12 cellular contexts compared by ENCODE assay signal in genomic region chr17:40074175-40074512, GRCh38. TPM values are rescaled to one million over a fixed set of nuclear protein-coding genes. Genes with fewer than 3 reads are reported as not detected.
DNase-seq lines count a peak whose midpoint lies in the region; ATAC-seq and TF ChIP-seq lines count a peak whose summit lies in the region.
"Had no signal": no experiment of that assay in that cellular context is flagged by ENCODE, and none has a peak within 500 bp of the region (broad histone marks: within the 10 kb centered on the region; RNA-seq: fewer than 3 reads in every experiment).

No MANE protein-coding gene starts in this region.

- H3K9ac ChIP-seq in mesenchymal stem cell (ENCODE audit: low read length) (no peak overlapping the region), stomach smooth muscle (ENCODE audit: low read length in 2 of 2) (no peak overlapping the region)

- H3K9me2 ChIP-seq in OCI-LY7 (ENCODE audit: insufficient read depth, low read length): no peaks in the 10 kb centered on the region

- H2BK15ac ChIP-seq in mesenchymal stem cell (ENCODE audit: low read depth, poor library complexity, severe bottlenecking): no peak overlapping the region

- H3K4me3 ChIP-seq in Caco-2 (ENCODE audit: low read depth, low read length) (no peak overlapping the region), breast epithelium (no peak overlapping the region), mesenchymal stem cell (ENCODE audit: insufficient read depth in 1 of 2, low read depth in 1 of 2, low read length in 2 of 2) (no peak overlapping the region), stomach smooth muscle (ENCODE audit: low read length in 2 of 2) (no peak overlapping the region), OCI-LY7 (ENCODE audit: low read depth, low read length, poor library complexity, severe bottlenecking) (no peak overlapping the region)

- H4K8ac ChIP-seq in mesenchymal stem cell (ENCODE audit: low read length): no peak overlapping the region

- H3K27me3 Mint-ChIP-seq in Caco-2 (ENCODE audit: insufficient read depth, unreplicated experiment): no peaks in the 10 kb centered on the region
- H3K27me3 Mint-ChIP-seq: activated CD4-positive, alpha-beta T cell treated with anti-CD3 and anti-CD28 coated beads for 36 hours had no signal

- no peak overlapping the region for H2BK12ac ChIP-seq in mesenchymal stem cell (ENCODE audit: low read length in 2 of 2)

- no peak overlapping the region for H3K4ac ChIP-seq in mesenchymal stem cell (ENCODE audit: low read depth in 1 of 2, low read length in 2 of 2)

- H3K23ac ChIP-seq in mesenchymal stem cell (ENCODE audit: low read length in 2 of 2): no peak overlapping the region

- no peak for ATAC-seq in activated naive CD4-positive, alpha-beta T cell treated with anti-CD3 and anti-CD28 coated beads, Interleukin-2, amount 50 U/mL, for 72 hours
- ATAC-seq: activated CD4-positive, alpha-beta T cell treated with anti-CD3 and anti-CD28 coated beads for 36 hours had no signal

- H3K79me2 ChIP-seq in OCI-LY7 (ENCODE audit: insufficient read depth, low read depth, low read length): no peaks in the 10 kb centered on the region

- TF ChIP-seq CTCF in Caco-2 (IDR thresholded peaks at IDR 0.05; ENCODE audit: insufficient read depth in 1 of 2, low read depth in 1 of 2, low read length in 1 of 2, severe bottlenecking in 1 of 2, unreplicated experiment in 1 of 2): no peak
- no peak for TF ChIP-seq CTCF in breast epithelium (IDR thresholded peaks at IDR 0.05)
- no peak for TF ChIP-seq CTCF in OCI-LY7 (conservative IDR thresholded peaks at IDR 0.05; ENCODE audit: low read length)

- no peaks in the 10 kb centered on the region for H3K9me3 Mint-ChIP-seq in Caco-2 (ENCODE audit: unreplicated experiment)
- H3K9me3 Mint-ChIP-seq in activated naive CD4-positive, alpha-beta T cell treated with anti-CD3 and anti-CD28 coated beads, Interleukin-2, amount 50 U/mL, for 72 hours: no peaks in the 10 kb centered on the region

- no peak for DNase-seq in Caco-2
- DNase-seq in breast epithelium (ENCODE audit: low spot score in 2 of 2): no peak
- no peak for DNase-seq in mesenchymal stem cell
- DNase-seq in activated naive CD4-positive, alpha-beta T cell treated with anti-CD3 and anti-CD28 coated beads, Interleukin-2, amount 50 U/mL, for 72 hours (ENCODE audit: low spot score in 2 of 2): no peak
- no peak for DNase-seq in T1000 (lab: John Stamatoyannopoulos, UW)
- no peak for DNase-seq in OCI-LY7 (ENCODE audit: low spot score)
- no peak for DNase-seq in NCI-H2029 (lab: John Stamatoyannopoulos, UW)
- DNase-seq: activated CD4-positive, alpha-beta T cell treated with anti-CD3 and anti-CD28 coated beads for 36 hours; GDM1; stimulated activated CD4-positive, alpha-beta T cell treated with anti-CD3 and anti-CD28 coated beads, Interleukin-15, amount 100 ng/mL, for 24 hours; stimulated activated CD8-positive, alpha-beta memory T cell treated with anti-CD3 and anti-CD28 coated beads, Interleukin-4, amount 100 ng/mL, for 48 hours had no signal

- H3K4me1 ChIP-seq in Caco-2 (peaks cover 61% of the 10 kb centered on the region), breast epithelium (peaks cover 53 to 74% of the 10 kb centered on the region in 2 donors), mesenchymal stem cell (ENCODE audit: control insufficient read depth, insufficient read depth, low read depth, low read length) (peaks cover 54% of the 10 kb centered on the region), stomach smooth muscle (ENCODE audit: control insufficient read depth, insufficient read depth, low read length) (peaks cover 81% of the 10 kb centered on the region), OCI-LY7 (ENCODE audit: insufficient read depth, low read length, poor library complexity, severe bottlenecking) (peaks cover 29% of the 10 kb centered on the region)

- BruUV-seq in Caco-2 (replicated peaks; lab: Mats Ljungman, UMichigan): no TSS peak
- no TSS peak for BruUV-seq in OCI-LY7 (replicated peaks; lab: Mats Ljungman, UMichigan)

- H2AK5ac ChIP-seq in mesenchymal stem cell (ENCODE audit: low read length, severe bottlenecking): peak overlapping the region; percentile 3

- no peaks in the 10 kb centered on the region for H3K27me3 ChIP-seq in Caco-2 (replicated peaks; ENCODE audit: control insufficient read depth, insufficient read depth, low read length)
- no peaks in the 10 kb centered on the region for H3K27me3 ChIP-seq in breast epithelium
- H3K27me3 ChIP-seq in mesenchymal stem cell (ENCODE audit: control insufficient read depth in 1 of 2, insufficient read depth in 1 of 2, low read length in 2 of 2): no peaks in the 10 kb centered on the region
- H3K27me3 ChIP-seq in stomach smooth muscle (ENCODE audit: control insufficient read depth in 1 of 2, insufficient read depth in 2 of 2, low read length in 2 of 2): no peaks in the 10 kb centered on the region

- 88% methylated on average over 8 of the region's 8 CpGs for WGBS in mesenchymal stem cell

- H4K20me1 ChIP-seq in OCI-LY7 (ENCODE audit: insufficient read depth, low read length): no peaks in the 10 kb centered on the region

- H3K27ac ChIP-seq in breast epithelium (peak overlapping the region; percentile 94 to 96), mesenchymal stem cell (ENCODE audit: low read length, poor library complexity, severe bottlenecking) (no peak overlapping the region), stomach smooth muscle (ENCODE audit: low read length) (peak overlapping the region; percentile 93), OCI-LY7 (ENCODE audit: low read depth, low read length, poor library complexity, severe bottlenecking) (no peak overlapping the region)

- H3K14ac ChIP-seq in mesenchymal stem cell (ENCODE audit: low read length in 2 of 2): no peak overlapping the region

- no peak overlapping the region for H4K91ac ChIP-seq in mesenchymal stem cell (ENCODE audit: low read length)

- H3K9me3 ChIP-seq in Caco-2 (no peaks in the 10 kb centered on the region), breast epithelium (no peaks in the 10 kb centered on the region), mesenchymal stem cell (ENCODE audit: control insufficient read depth, low read length) (no peaks in the 10 kb centered on the region), stomach smooth muscle (ENCODE audit: control insufficient read depth in 2 of 2, low read length in 2 of 2) (no peaks in the 10 kb centered on the region), OCI-LY7 (ENCODE audit: low read length) (no peaks in the 10 kb centered on the region)

- H3K36me3 ChIP-seq in Caco-2 (ENCODE audit: control insufficient read depth, insufficient read depth, low read length) (peaks cover 3% of the 10 kb centered on the region), breast epithelium (no peaks in the 10 kb centered on the region), mesenchymal stem cell (ENCODE audit: control insufficient read depth in 1 of 2, insufficient read depth in 2 of 2, low read depth in 1 of 2, low read length in 2 of 2) (peaks cover 24 to 35% of the 10 kb centered on the region in 2 experiments), stomach smooth muscle (ENCODE audit: control insufficient read depth in 2 of 2, insufficient read depth in 2 of 2, low read length in 2 of 2) (peaks cover 11 to 24% of the 10 kb centered on the region in 2 donors), OCI-LY7 (ENCODE audit: insufficient read depth, low read length) (no peaks in the 10 kb centered on the region)

- H2BK5ac ChIP-seq in mesenchymal stem cell (ENCODE audit: low read depth, low read length, poor library complexity, severe bottlenecking): no peak overlapping the region

- TF ChIP-seq POLR2A in breast epithelium (IDR thresholded peaks at IDR 0.05): no peak

- no peak overlapping the region for H2BK120ac ChIP-seq in mesenchymal stem cell (ENCODE audit: low read depth, low read length)

- CTCF ChIA-PET in Caco-2 (lab: Charles Lee) (interaction anchor here (0.5 to 2.3 kb wide), 6 partner anchors 8 to 27 kb away, joined by 3 to 66 read pairs (median 10); partner anchors contain the start of genes NR1D1 and THRA), OCI-LY7 (lab: Charles Lee; ENCODE audit: unreplicated experiment) (interaction anchor here (1.8 kb wide), 1 partner anchor 16 kb away, joined by 5 read pairs; no protein-coding TSS in a partner anchor)

- H3K4me1 Mint-ChIP-seq in Caco-2 (ENCODE audit: low read depth, unreplicated experiment): peaks cover 40% of the 10 kb centered on the region

- no peak overlapping the region for H2AFZ ChIP-seq in mesenchymal stem cell (ENCODE audit: low read depth, low read length)
- no peak overlapping the region for H2AFZ ChIP-seq in OCI-LY7 (ENCODE audit: low read length)

- peak overlapping the region; percentile 56 for H3K27ac Mint-ChIP-seq in Caco-2 (ENCODE audit: unreplicated experiment)
- no peak overlapping the region for H3K27ac Mint-ChIP-seq in activated naive CD4-positive, alpha-beta T cell treated with anti-CD3 and anti-CD28 coated beads, Interleukin-2, amount 50 U/mL, for 72 hours

- H3K36me3 Mint-ChIP-seq in Caco-2 (ENCODE audit: insufficient read depth, unreplicated experiment): peaks cover 5% of the 10 kb centered on the region
- H3K36me3 Mint-ChIP-seq in activated naive CD4-positive, alpha-beta T cell treated with anti-CD3 and anti-CD28 coated beads, Interleukin-2, amount 50 U/mL, for 72 hours: no peaks in the 10 kb centered on the region

- intact Hi-C loops in Caco-2 (cut with micrococcal nuclease; ENCODE audit: unreplicated experiment): loop anchor here (2.0 kb wide), 1 partner anchor 35 kb away; no protein-coding TSS in a partner anchor
- intact Hi-C loops in breast epithelium (cut with DNase I; ENCODE audit: low total_unique reads): no loop called here
- intact Hi-C loops in OCI-LY7 (cut with micrococcal nuclease; ENCODE audit: unreplicated experiment): no loop called here

- POLR2A ChIA-PET in Caco-2 (lab: Charles Lee) (no interaction called here), OCI-LY7 (lab: Charles Lee) (interaction anchor here (1.8 kb wide), 1 partner anchor 20 kb away, joined by 8 read pairs; the partner anchor contains the start of gene MED24)

- no peak overlapping the region for H3K4me2 ChIP-seq in mesenchymal stem cell (ENCODE audit: low read length, poor library complexity, severe bottlenecking)
- H3K4me2 ChIP-seq in OCI-LY7 (ENCODE audit: low read length): no peak overlapping the region

- peaks cover 35% of the 10 kb centered on the region for H3K79me1 ChIP-seq in mesenchymal stem cell (replicated peaks; ENCODE audit: low read length, poor library complexity, severe bottlenecking)

- no peak overlapping the region for H3K4me3 Mint-ChIP-seq in Caco-2 (ENCODE audit: unreplicated experiment)
- H3K4me3 Mint-ChIP-seq: activated CD4-positive, alpha-beta T cell treated with anti-CD3 and anti-CD28 coated beads for 36 hours had no signal

- no peak overlapping the region for H3K18ac ChIP-seq in mesenchymal stem cell (ENCODE audit: low read depth in 1 of 2, low read length in 2 of 2)

RNA-seq across cellular contexts. Expression of gene THRA, which starts 11.4 kb away (rescaled TPM):
- 27.3 and 29.3 TPM in 2 replicates for total RNA-seq in Caco-2 (2022)
- 10 to 100 TPM; 41.6 to 61.0 (median 48.1) TPM for total RNA-seq in breast epithelium
- 24.1 TPM for polyA plus RNA-seq in mesenchymal stem cell (2013, experiment 1 of 2)
- 23.2 TPM for polyA plus RNA-seq in mesenchymal stem cell (2013, experiment 2 of 2)
- total RNA-seq in activated naive CD4-positive, alpha-beta T cell treated with anti-CD3 and anti-CD28 coated beads, Interleukin-2, amount 50 U/mL, for 72 hours: 10 to 100 TPM; 14.5 to 19.3 TPM
- total RNA-seq in OCI-LY7 (2014; rRNA removed; shearing (Covaris generic)): 5.4 and 9.3 TPM in 2 replicates
- 3.9 and 5.1 TPM in 2 replicates for total RNA-seq in OCI-LY7 (2022)

RNA-seq across cellular contexts. Expression of gene MED24, which starts 19.9 kb away (rescaled TPM):
- total RNA-seq in Caco-2 (2022) (119 and 122 TPM in 2 replicates), breast epithelium (10 to 100 TPM; 50.7 to 74.7 (median 59.7) TPM), OCI-LY7 (2022) (103 and 112 TPM in 2 replicates)
- polyA plus RNA-seq in mesenchymal stem cell (2013, experiment 1 of 2): 35.2 TPM
- polyA plus RNA-seq in mesenchymal stem cell (2013, experiment 2 of 2): 35.4 TPM
- total RNA-seq in activated naive CD4-positive, alpha-beta T cell treated with anti-CD3 and anti-CD28 coated beads, Interleukin-2, amount 50 U/mL, for 72 hours: 100 to 1,000 TPM; 106 to 133 TPM
- 36.3 and 65.9 TPM in 2 replicates for total RNA-seq in OCI-LY7 (2014; rRNA removed; shearing (Covaris generic))

RNA-seq across cellular contexts. Expression of gene NR1D1, which starts 26.2 kb away (rescaled TPM):
- total RNA-seq in Caco-2 (2022): 8.9 and 11.3 TPM in 2 replicates
- 10 to 100 TPM in 1 of 3 donors, 1 to 10 TPM in 2; 8.8 to 10.5 (median 9.2) TPM for total RNA-seq in breast epithelium
- 6.1 TPM for polyA plus RNA-seq in mesenchymal stem cell (2013, experiment 1 of 2)
- polyA plus RNA-seq in mesenchymal stem cell (2013, experiment 2 of 2): 5.5 TPM
- 10 to 100 TPM in 1 of 2 donors, 1 to 10 TPM in 1; 4.8 to 26.7 TPM for total RNA-seq in activated naive CD4-positive, alpha-beta T cell treated with anti-CD3 and anti-CD28 coated beads, Interleukin-2, amount 50 U/mL, for 72 hours
- total RNA-seq in OCI-LY7 (2014; rRNA removed; shearing (Covaris generic)): 1.7 and 2.3 TPM in 2 replicates
- total RNA-seq in OCI-LY7 (2022): 7.0 and 8.7 TPM in 2 replicates

RNA-seq across cellular contexts. Expression of gene MSL1, which starts 47.6 kb away (rescaled TPM):
- total RNA-seq in Caco-2 (2022): 82.6 and 86.9 TPM in 2 replicates
- total RNA-seq in breast epithelium: 10 to 100 TPM; 49.3 to 79.3 (median 78.2) TPM
- polyA plus RNA-seq in mesenchymal stem cell (2013, experiment 1 of 2): 67.5 TPM
- polyA plus RNA-seq in mesenchymal stem cell (2013, experiment 2 of 2): 66.9 TPM
- total RNA-seq in activated naive CD4-positive, alpha-beta T cell treated with anti-CD3 and anti-CD28 coated beads, Interleukin-2, amount 50 U/mL, for 72 hours: 100 to 1,000 TPM in 1 of 2 donors, 10 to 100 TPM in 1; 83.4 to 140 TPM
- 67.2 and 95.4 TPM in 2 replicates for total RNA-seq in OCI-LY7 (2014; rRNA removed; shearing (Covaris generic))
- total RNA-seq in OCI-LY7 (2022): 96.0 and 97.2 TPM in 2 replicates

RNA-seq across cellular contexts. Expression of gene CSF3, which starts 58.9 kb away (rescaled TPM):
- total RNA-seq in Caco-2 (2022) (not detected in 2 replicates), breast epithelium (10 to 100 TPM in 1 of 3 donors, under 1 TPM in 1, not detected in 1; 0.32 to 13.0 TPM), OCI-LY7 (2022) (not detected in 2 replicates)
- polyA plus RNA-seq in mesenchymal stem cell (2013, experiment 1 of 2): not detected
- 0.05 TPM for polyA plus RNA-seq in mesenchymal stem cell (2013, experiment 2 of 2)
- not detected for total RNA-seq in activated naive CD4-positive, alpha-beta T cell treated with anti-CD3 and anti-CD28 coated beads, Interleukin-2, amount 50 U/mL, for 72 hours
- not detected in 2 replicates for total RNA-seq in OCI-LY7 (2014; rRNA removed; shearing (Covaris generic))
- total RNA-seq: activated CD4-positive, alpha-beta T cell treated with anti-CD3 and anti-CD28 coated beads for 36 hours had no signal

Comparison
In these comparisons a context has a peak if more than half of its experiments do, and no peak if none do; other contexts are left out.
1. H3K27ac ChIP-seq: peak in breast epithelium (2 of 2) and stomach smooth muscle (single experiment); none in mesenchymal stem cell (single experiment) and OCI-LY7 (single experiment).